8 cellular contexts compared by ENCODE assay signal in genomic region chrX:57156397-57157049, GRCh38. TPM values are rescaled to one million over a fixed set of nuclear protein-coding genes. Genes with fewer than 3 reads are reported as not detected.
DNase-seq lines count a peak whose midpoint lies in the region; ATAC-seq, FAIRE-seq and TF ChIP-seq lines count a peak whose summit lies in the region.

No MANE protein-coding gene starts in this region.

- FAIRE-seq in GM19239 (lab: Jason Lieb, UNC) = no peak

- no peak overlapping the region for H3K27ac ChIP-seq in lower lobe of right lung

- ATAC-seq in lower lobe of right lung (peak in 1 of 2 donors; percentile 44), HG02884 (IDR thresholded peaks at IDR 0.05; ENCODE audit: unreplicated experiment) (no peak), HG02852 (IDR thresholded peaks at IDR 0.05; ENCODE audit: unreplicated experiment) (no peak)

- no peaks in the 10 kb centered on the region for H3K9me3 ChIP-seq in lower lobe of right lung

- H3K36me3 ChIP-seq in lower lobe of right lung = no peaks in the 10 kb centered on the region

- intact Hi-C loops in lower lobe of right lung (cut with DNase I) = no loop called here

- H3K4me1 ChIP-seq in lower lobe of right lung = no peaks in the 10 kb centered on the region

- DNase-seq in DMS53 (lab: John Stamatoyannopoulos, UW) (peak; percentile 74), astrocyte of the hippocampus (ENCODE audit: low read depth, low spot score) (peak; percentile 39), lower lobe of right lung (no peak), GM19239 (ENCODE audit: insufficient read length, low spot score) (no peak), mesenteric fat pad (ENCODE audit: low spot score) (no peak)

- no peaks in the 10 kb centered on the region for H3K27me3 ChIP-seq in lower lobe of right lung (ENCODE audit: low read depth)

- TF ChIP-seq CTCF in LNCAP (IDR thresholded peaks at IDR 0.05) (peak; percentile 55), lower lobe of right lung (IDR thresholded peaks at IDR 0.05) (peak; percentile 31)

- no peak overlapping the region for H3K4me3 ChIP-seq in lower lobe of right lung

RNA-seq across cellular contexts. Expression of gene SPIN2A, which starts 19.3 kb away (rescaled TPM):
- total RNA-seq in lower lobe of right lung = 0.74 TPM
- 1.3 TPM for total RNA-seq in mesenteric fat pad

RNA-seq across cellular contexts. Expression of gene SPIN2B, which starts 35.2 kb away (rescaled TPM):
- total RNA-seq in lower lobe of right lung (9.8 TPM), mesenteric fat pad (15.0 TPM)

Comparison
In these comparisons a context has a peak if more than half of its experiments do, and no peak if none do; other contexts are left out.
1. DNase-seq: peak in DMS53 (single experiment) and astrocyte of the hippocampus (single experiment); none in lower lobe of right lung (single experiment), GM19239 (single experiment) and mesenteric fat pad (single experiment).